1 cellular context compared by ENCODE assay signal in genomic region chr5:15431923-15432322, GRCh38.
TF ChIP-seq lines count a peak whose summit lies in the region.

No MANE protein-coding gene starts in this region.

TF ChIP-seq in GM12878, 131 proteins besides CTCF, POLR2A, EP300 and RAD21 (continued from another document):
- no peak for TF ChIP-seq BHLHE40 (IDR thresholded peaks at IDR 0.05; ENCODE audit: borderline replicate concordance in 1 of 2, low read depth in 2 of 2, low read length in 1 of 2)
- TF ChIP-seq ETV6 (conservative IDR thresholded peaks at IDR 0.05 in 1 of 2, IDR thresholded peaks at IDR 0.05 in 1 of 2; ENCODE audit: borderline replicate concordance in 1 of 2, low read depth in 1 of 2): peak in 1 of 2 experiments; percentile 51; a peak in 1 of 4 replicates
- no peak for TF ChIP-seq PAX5 (IDR thresholded peaks at IDR 0.05; ENCODE audit: borderline replicate concordance, low read depth, low read length)
